Comparison of ENCODE assay signal across 1 cellular context in genomic region chr3:28240440-28240839, GRCh38.
TF ChIP-seq lines count a peak whose summit lies in the region.

No MANE protein-coding gene starts in this region.

TF ChIP-seq in HepG2, 621 proteins besides CTCF, POLR2A, EP300 and RAD21 (continues in another document):
- no peak for TF ChIP-seq TBX2 (CRISPR knock-in tag; IDR thresholded peaks at IDR 0.05; ENCODE audit: borderline replicate concordance)
- no peak for TF ChIP-seq ZNF547 (CRISPR knock-in tag; IDR thresholded peaks at IDR 0.05)
- TF ChIP-seq ZSCAN21 (CRISPR knock-in tag; IDR thresholded peaks at IDR 0.05; ENCODE audit: borderline replicate concordance), result no peak
- no peak for TF ChIP-seq SP2 (CRISPR knock-in tag; IDR thresholded peaks at IDR 0.05)
- TF ChIP-seq, protein P1, sequence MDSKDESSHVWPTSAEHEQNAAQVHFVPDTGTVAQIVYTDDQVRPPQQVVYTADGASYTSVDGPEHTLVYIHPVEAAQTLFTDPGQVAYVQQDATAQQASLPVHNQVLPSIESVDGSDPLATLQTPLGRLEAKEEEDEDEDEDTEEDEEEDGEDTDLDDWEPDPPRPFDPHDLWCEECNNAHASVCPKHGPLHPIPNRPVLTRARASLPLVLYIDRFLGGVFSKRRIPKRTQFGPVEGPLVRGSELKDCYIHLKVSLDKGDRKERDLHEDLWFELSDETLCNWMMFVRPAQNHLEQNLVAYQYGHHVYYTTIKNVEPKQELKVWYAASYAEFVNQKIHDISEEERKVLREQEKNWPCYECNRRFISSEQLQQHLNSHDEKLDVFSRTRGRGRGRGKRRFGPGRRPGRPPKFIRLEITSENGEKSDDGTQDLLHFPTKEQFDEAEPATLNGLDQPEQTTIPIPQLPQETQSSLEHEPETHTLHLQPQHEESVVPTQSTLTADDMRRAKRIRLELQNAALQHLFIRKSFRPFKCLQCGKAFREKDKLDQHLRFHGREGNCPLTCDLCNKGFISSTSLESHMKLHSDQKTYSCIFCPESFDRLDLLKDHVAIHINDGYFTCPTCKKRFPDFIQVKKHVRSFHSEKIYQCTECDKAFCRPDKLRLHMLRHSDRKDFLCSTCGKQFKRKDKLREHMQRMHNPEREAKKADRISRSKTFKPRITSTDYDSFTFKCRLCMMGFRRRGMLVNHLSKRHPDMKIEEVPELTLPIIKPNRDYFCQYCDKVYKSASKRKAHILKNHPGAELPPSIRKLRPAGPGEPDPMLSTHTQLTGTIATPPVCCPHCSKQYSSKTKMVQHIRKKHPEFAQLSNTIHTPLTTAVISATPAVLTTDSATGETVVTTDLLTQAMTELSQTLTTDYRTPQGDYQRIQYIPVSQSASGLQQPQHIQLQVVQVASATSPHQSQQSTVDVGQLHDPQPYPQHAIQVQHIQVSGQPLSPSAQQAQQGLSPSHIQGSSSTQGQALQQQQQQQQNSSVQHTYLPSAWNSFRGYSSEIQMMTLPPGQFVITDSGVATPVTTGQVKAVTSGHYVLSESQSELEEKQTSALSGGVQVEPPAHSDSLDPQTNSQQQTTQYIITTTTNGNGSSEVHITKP (CRISPR knock-in tag; IDR thresholded peaks at IDR 0.05; ENCODE audit: low read depth), result no peak
- no peak for TF ChIP-seq ZNF138 (CRISPR knock-in tag; IDR thresholded peaks at IDR 0.05; ENCODE audit: low read depth)
- TF ChIP-seq, protein P2, sequence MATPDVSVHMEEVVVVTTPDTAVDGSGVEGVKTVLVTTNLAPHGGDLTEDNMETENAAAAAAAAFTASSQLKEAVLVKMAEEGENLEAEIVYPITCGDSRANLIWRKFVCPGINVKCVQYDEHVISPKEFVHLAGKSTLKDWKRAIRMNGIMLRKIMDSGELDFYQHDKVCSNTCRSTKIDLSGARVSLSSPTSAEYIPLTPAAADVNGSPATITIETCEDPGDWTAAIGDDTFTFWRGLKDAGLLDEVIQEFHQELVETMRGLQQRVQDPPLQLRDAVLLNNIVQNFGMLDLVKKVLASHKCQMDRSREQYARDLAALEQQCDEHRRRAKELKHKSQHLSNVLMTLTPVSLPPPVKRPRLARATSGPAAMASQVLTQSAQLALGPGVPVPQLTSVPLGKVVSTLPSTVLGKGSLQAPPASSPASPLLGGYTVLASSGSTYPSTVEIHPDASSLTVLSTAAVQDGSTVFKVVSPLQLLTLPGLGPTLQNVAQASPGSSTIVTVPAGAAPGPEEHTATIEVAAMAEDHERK (CRISPR knock-in tag; IDR thresholded peaks at IDR 0.05; ENCODE audit: low read depth), result no peak
- TF ChIP-seq SMYD3 (CRISPR knock-in tag; IDR thresholded peaks at IDR 0.05), result no peak
- no peak for TF ChIP-seq JUN (CRISPR knock-in tag; IDR thresholded peaks at IDR 0.05)
- TF ChIP-seq NFIB (CRISPR knock-in tag; IDR thresholded peaks at IDR 0.05; ENCODE audit: borderline replicate concordance), result no peak
- TF ChIP-seq, protein P3, sequence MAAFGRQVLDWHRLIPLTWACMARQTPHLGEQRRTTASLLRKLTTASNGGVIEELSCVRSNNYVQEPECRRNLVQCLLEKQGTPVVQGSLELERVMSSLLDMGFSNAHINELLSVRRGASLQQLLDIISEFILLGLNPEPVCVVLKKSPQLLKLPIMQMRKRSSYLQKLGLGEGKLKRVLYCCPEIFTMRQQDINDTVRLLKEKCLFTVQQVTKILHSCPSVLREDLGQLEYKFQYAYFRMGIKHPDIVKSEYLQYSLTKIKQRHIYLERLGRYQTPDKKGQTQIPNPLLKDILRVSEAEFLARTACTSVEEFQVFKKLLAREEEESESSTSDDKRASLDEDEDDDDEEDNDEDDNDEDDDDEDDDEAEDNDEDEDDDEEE (CRISPR knock-in tag; IDR thresholded peaks at IDR 0.05), result 0 out of 2 replicates have a peak, but pooled peaks have one; percentile 5
- no peak for TF ChIP-seq PHF8 (CRISPR knock-in tag; IDR thresholded peaks at IDR 0.05)
- TF ChIP-seq, protein P4, sequence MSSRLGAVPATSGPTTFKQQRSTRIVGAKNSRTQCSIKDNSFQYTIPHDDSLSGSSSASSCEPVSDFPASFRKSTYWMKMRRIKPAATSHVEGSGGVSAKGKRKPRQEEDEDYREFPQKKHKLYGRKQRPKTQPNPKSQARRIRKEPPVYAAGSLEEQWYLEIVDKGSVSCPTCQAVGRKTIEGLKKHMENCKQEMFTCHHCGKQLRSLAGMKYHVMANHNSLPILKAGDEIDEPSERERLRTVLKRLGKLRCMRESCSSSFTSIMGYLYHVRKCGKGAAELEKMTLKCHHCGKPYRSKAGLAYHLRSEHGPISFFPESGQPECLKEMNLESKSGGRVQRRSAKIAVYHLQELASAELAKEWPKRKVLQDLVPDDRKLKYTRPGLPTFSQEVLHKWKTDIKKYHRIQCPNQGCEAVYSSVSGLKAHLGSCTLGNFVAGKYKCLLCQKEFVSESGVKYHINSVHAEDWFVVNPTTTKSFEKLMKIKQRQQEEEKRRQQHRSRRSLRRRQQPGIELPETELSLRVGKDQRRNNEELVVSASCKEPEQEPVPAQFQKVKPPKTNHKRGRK (CRISPR knock-in tag; IDR thresholded peaks at IDR 0.05), result no peak
- TF ChIP-seq NFYB (CRISPR knock-in tag; IDR thresholded peaks at IDR 0.05), result no peak
- no peak for TF ChIP-seq HDAC2 (CRISPR knock-in tag; IDR thresholded peaks at IDR 0.05)
- TF ChIP-seq ZNF292 (CRISPR knock-in tag; IDR thresholded peaks at IDR 0.05; ENCODE audit: borderline replicate concordance, low read depth), result peak; percentile 73; the same call in 1 of the 2 replicates
- 0 out of 2 replicates have a peak, but pooled peaks have one; percentile 18 for TF ChIP-seq PATZ1 (CRISPR knock-in tag; IDR thresholded peaks at IDR 0.05)
- peak; percentile 31; the same call in 1 of the 2 replicates for TF ChIP-seq ELF3 (CRISPR knock-in tag; IDR thresholded peaks at IDR 0.05)
- TF ChIP-seq, protein P5, sequence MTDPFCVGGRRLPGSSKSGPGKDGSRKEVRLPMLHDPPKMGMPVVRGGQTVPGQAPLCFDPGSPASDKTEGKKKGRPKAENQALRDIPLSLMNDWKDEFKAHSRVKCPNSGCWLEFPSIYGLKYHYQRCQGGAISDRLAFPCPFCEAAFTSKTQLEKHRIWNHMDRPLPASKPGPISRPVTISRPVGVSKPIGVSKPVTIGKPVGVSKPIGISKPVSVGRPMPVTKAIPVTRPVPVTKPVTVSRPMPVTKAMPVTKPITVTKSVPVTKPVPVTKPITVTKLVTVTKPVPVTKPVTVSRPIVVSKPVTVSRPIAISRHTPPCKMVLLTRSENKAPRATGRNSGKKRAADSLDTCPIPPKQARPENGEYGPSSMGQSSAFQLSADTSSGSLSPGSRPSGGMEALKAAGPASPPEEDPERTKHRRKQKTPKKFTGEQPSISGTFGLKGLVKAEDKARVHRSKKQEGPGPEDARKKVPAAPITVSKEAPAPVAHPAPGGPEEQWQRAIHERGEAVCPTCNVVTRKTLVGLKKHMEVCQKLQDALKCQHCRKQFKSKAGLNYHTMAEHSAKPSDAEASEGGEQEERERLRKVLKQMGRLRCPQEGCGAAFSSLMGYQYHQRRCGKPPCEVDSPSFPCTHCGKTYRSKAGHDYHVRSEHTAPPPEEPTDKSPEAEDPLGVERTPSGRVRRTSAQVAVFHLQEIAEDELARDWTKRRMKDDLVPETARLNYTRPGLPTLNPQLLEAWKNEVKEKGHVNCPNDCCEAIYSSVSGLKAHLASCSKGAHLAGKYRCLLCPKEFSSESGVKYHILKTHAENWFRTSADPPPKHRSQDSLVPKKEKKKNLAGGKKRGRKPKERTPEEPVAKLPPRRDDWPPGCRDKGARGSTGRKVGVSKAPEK (CRISPR knock-in tag; IDR thresholded peaks at IDR 0.05; ENCODE audit: borderline replicate concordance), result no peak
- no peak for TF ChIP-seq ZNF260 (CRISPR knock-in tag; IDR thresholded peaks at IDR 0.05; ENCODE audit: borderline replicate concordance, low read depth)
- peak; percentile 75 for TF ChIP-seq ZNF263 (CRISPR knock-in tag; IDR thresholded peaks at IDR 0.05)
- 0 out of 2 replicates have a peak, but pooled peaks have one; percentile 27 for TF ChIP-seq POLR2AphosphoS5 (IDR thresholded peaks at IDR 0.05; ENCODE audit: low read depth, low read length)
- peak; percentile 27; the same call in 1 of the 2 replicates for TF ChIP-seq ETV5 (CRISPR knock-in tag; IDR thresholded peaks at IDR 0.05; ENCODE audit: borderline replicate concordance)
- TF ChIP-seq AGO1 (IDR thresholded peaks at IDR 0.05; ENCODE audit: low read depth, low read length, poor library complexity, severe bottlenecking), result no peak
- no peak for TF ChIP-seq GTF3A (CRISPR knock-in tag; conservative IDR thresholded peaks at IDR 0.05)
- TF ChIP-seq, protein P6, sequence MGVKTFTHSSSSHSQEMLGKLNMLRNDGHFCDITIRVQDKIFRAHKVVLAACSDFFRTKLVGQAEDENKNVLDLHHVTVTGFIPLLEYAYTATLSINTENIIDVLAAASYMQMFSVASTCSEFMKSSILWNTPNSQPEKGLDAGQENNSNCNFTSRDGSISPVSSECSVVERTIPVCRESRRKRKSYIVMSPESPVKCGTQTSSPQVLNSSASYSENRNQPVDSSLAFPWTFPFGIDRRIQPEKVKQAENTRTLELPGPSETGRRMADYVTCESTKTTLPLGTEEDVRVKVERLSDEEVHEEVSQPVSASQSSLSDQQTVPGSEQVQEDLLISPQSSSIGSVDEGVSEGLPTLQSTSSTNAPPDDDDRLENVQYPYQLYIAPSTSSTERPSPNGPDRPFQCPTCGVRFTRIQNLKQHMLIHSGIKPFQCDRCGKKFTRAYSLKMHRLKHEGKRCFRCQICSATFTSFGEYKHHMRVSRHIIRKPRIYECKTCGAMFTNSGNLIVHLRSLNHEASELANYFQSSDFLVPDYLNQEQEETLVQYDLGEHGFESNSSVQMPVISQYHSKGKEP (CRISPR knock-in tag; IDR thresholded peaks at IDR 0.05), result no peak
- no peak for TF ChIP-seq ZNF549 (CRISPR knock-in tag; IDR thresholded peaks at IDR 0.05)
- no peak for TF ChIP-seq DR1 (CRISPR knock-in tag; IDR thresholded peaks at IDR 0.05)
- no peak for TF ChIP-seq MTA3 (CRISPR knock-in tag; IDR thresholded peaks at IDR 0.05)
- no peak for TF ChIP-seq MAX (IDR thresholded peaks at IDR 0.05)
- TF ChIP-seq ATF1 (CRISPR knock-in tag; IDR thresholded peaks at IDR 0.05), result no peak
- TF ChIP-seq, protein P7, sequence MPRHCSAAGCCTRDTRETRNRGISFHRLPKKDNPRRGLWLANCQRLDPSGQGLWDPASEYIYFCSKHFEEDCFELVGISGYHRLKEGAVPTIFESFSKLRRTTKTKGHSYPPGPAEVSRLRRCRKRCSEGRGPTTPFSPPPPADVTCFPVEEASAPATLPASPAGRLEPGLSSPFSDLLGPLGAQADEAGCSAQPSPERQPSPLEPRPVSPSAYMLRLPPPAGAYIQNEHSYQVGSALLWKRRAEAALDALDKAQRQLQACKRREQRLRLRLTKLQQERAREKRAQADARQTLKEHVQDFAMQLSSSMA (CRISPR knock-in tag; IDR thresholded peaks at IDR 0.05), result no peak
- no peak for TF ChIP-seq KLF11 (CRISPR knock-in tag; IDR thresholded peaks at IDR 0.05)
- TF ChIP-seq ZNF883 (CRISPR knock-in tag; IDR thresholded peaks at IDR 0.05; ENCODE audit: not compliant biosample characterization), result no peak
- no peak for TF ChIP-seq TERF1 (CRISPR knock-in tag; IDR thresholded peaks at IDR 0.05)
- no peak for TF ChIP-seq ATF7-NPFF (CRISPR knock-in tag; IDR thresholded peaks at IDR 0.05; ENCODE audit: low read depth)
- no peak for TF ChIP-seq RFX3 (CRISPR knock-in tag; IDR thresholded peaks at IDR 0.05)
- TF ChIP-seq SAP130 (CRISPR knock-in tag; IDR thresholded peaks at IDR 0.05; ENCODE audit: low read depth), result 0 out of 2 replicates have a peak, but pooled peaks have one; percentile 10
- TF ChIP-seq, protein P8, sequence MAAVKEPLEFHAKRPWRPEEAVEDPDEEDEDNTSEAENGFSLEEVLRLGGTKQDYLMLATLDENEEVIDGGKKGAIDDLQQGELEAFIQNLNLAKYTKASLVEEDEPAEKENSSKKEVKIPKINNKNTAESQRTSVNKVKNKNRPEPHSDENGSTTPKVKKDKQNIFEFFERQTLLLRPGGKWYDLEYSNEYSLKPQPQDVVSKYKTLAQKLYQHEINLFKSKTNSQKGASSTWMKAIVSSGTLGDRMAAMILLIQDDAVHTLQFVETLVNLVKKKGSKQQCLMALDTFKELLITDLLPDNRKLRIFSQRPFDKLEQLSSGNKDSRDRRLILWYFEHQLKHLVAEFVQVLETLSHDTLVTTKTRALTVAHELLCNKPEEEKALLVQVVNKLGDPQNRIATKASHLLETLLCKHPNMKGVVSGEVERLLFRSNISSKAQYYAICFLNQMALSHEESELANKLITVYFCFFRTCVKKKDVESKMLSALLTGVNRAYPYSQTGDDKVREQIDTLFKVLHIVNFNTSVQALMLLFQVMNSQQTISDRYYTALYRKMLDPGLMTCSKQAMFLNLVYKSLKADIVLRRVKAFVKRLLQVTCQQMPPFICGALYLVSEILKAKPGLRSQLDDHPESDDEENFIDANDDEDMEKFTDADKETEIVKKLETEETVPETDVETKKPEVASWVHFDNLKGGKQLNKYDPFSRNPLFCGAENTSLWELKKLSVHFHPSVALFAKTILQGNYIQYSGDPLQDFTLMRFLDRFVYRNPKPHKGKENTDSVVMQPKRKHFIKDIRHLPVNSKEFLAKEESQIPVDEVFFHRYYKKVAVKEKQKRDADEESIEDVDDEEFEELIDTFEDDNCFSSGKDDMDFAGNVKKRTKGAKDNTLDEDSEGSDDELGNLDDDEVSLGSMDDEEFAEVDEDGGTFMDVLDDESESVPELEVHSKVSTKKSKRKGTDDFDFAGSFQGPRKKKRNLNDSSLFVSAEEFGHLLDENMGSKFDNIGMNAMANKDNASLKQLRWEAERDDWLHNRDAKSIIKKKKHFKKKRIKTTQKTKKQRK (IDR thresholded peaks at IDR 0.05; ENCODE audit: low read length), result no peak
- no peak for TF ChIP-seq SRY (CRISPR knock-in tag; IDR thresholded peaks at IDR 0.05)
- TF ChIP-seq SOX6 (IDR thresholded peaks at IDR 0.05), result no peak
- no peak for TF ChIP-seq SOX6 (CRISPR knock-in tag; IDR thresholded peaks at IDR 0.05)
